In the genomic region with DNA sequence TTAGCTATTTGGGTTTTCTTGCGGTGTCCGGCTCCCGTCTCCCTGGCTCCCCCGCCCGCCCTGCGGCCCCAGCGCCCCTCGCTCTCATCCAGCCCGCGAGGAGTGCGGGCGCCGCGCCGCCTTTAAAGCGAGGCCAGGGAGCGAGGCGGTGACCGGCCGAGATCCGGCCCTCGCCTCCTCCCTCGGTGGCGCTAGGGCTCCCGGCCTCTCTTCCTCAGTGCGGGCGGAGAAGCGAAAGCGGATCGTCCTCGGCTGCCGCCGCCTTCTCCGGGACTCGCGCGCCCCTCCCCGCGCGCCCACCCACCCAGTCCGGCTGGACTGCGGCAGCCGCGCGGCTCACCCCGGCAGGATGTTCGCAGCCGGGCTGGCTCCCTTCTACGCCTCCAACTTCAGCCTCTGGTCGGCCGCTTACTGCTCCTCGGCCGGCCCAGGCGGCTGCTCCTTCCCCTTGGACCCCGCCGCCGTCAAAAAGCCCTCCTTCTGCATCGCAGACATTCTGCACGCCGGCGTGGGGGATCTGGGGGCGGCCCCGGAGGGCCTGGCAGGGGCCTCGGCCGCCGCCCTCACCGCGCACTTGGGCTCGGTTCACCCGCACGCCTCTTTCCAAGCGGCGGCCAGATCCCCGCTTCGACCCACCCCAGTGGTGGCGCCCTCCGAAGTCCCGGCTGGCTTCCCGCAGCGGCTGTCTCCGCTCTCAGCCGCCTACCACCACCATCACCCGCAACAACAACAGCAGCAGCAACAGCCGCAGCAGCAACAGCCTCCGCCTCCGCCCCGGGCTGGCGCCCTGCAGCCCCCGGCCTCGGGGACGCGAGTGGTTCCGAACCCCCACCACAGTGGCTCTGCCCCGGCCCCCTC, we compare ENCODE assay signal across 1 cellular context.
TF ChIP-seq lines count a peak whose summit lies in the region.

No MANE protein-coding gene starts in this region.

TF ChIP-seq in HEK293, 187 proteins besides CTCF, POLR2A, EP300 and RAD21 (continued from another document and continues in another):
- TF ChIP-seq, protein P1, sequence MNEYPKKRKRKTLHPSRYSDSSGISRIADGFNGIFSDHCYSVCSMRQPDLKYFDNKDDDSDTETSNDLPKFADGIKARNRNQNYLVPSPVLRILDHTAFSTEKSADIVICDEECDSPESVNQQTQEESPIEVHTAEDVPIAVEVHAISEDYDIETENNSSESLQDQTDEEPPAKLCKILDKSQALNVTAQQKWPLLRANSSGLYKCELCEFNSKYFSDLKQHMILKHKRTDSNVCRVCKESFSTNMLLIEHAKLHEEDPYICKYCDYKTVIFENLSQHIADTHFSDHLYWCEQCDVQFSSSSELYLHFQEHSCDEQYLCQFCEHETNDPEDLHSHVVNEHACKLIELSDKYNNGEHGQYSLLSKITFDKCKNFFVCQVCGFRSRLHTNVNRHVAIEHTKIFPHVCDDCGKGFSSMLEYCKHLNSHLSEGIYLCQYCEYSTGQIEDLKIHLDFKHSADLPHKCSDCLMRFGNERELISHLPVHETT (tag by site-specific recombination; IDR thresholded peaks at IDR 0.05): no peak
- TF ChIP-seq ZNF140 (tag by site-specific recombination; IDR thresholded peaks at IDR 0.05): no peak
- peak; percentile 93 for TF ChIP-seq SCRT2 (tag by site-specific recombination; IDR thresholded peaks at IDR 0.05)
- no peak for TF ChIP-seq ZNF214 (tag by site-specific recombination; IDR thresholded peaks at IDR 0.05; ENCODE audit: borderline replicate concordance)
- TF ChIP-seq ZFP3 (tag by site-specific recombination; IDR thresholded peaks at IDR 0.05; ENCODE audit: low read depth): 0 out of 2 replicates have a peak, but pooled peaks have one; percentile 6
- TF ChIP-seq ZNF707 (tag by site-specific recombination; IDR thresholded peaks at IDR 0.05): no peak
- no peak for TF ChIP-seq ZNF571 (tag by site-specific recombination; IDR thresholded peaks at IDR 0.05)
- 0 out of 2 replicates have a peak, but pooled peaks have one; percentile 35 for TF ChIP-seq ZNF2 (tag by site-specific recombination; IDR thresholded peaks at IDR 0.05)
- TF ChIP-seq, protein P2, sequence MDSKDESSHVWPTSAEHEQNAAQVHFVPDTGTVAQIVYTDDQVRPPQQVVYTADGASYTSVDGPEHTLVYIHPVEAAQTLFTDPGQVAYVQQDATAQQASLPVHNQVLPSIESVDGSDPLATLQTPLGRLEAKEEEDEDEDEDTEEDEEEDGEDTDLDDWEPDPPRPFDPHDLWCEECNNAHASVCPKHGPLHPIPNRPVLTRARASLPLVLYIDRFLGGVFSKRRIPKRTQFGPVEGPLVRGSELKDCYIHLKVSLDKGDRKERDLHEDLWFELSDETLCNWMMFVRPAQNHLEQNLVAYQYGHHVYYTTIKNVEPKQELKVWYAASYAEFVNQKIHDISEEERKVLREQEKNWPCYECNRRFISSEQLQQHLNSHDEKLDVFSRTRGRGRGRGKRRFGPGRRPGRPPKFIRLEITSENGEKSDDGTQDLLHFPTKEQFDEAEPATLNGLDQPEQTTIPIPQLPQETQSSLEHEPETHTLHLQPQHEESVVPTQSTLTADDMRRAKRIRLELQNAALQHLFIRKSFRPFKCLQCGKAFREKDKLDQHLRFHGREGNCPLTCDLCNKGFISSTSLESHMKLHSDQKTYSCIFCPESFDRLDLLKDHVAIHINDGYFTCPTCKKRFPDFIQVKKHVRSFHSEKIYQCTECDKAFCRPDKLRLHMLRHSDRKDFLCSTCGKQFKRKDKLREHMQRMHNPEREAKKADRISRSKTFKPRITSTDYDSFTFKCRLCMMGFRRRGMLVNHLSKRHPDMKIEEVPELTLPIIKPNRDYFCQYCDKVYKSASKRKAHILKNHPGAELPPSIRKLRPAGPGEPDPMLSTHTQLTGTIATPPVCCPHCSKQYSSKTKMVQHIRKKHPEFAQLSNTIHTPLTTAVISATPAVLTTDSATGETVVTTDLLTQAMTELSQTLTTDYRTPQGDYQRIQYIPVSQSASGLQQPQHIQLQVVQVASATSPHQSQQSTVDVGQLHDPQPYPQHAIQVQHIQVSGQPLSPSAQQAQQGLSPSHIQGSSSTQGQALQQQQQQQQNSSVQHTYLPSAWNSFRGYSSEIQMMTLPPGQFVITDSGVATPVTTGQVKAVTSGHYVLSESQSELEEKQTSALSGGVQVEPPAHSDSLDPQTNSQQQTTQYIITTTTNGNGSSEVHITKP (tag by site-specific recombination; IDR thresholded peaks at IDR 0.05): peak; percentile 18
- TF ChIP-seq, protein P3, sequence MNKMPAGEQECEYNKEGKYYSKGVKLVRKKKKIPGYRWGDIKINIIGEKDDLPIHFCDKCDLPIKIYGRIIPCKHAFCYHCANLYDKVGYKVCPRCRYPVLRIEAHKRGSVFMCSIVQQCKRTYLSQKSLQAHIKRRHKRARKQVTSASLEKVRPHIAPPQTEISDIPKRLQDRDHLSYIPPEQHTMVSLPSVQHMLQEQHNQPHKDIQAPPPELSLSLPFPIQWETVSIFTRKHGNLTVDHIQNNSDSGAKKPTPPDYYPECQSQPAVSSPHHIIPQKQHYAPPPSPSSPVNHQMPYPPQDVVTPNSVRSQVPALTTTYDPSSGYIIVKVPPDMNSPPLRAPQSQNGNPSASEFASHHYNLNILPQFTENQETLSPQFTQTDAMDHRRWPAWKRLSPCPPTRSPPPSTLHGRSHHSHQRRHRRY (tag by site-specific recombination; IDR thresholded peaks at IDR 0.05): no peak
- no peak for TF ChIP-seq ZNF416 (tag by site-specific recombination; IDR thresholded peaks at IDR 0.05)
- TF ChIP-seq, protein P4, sequence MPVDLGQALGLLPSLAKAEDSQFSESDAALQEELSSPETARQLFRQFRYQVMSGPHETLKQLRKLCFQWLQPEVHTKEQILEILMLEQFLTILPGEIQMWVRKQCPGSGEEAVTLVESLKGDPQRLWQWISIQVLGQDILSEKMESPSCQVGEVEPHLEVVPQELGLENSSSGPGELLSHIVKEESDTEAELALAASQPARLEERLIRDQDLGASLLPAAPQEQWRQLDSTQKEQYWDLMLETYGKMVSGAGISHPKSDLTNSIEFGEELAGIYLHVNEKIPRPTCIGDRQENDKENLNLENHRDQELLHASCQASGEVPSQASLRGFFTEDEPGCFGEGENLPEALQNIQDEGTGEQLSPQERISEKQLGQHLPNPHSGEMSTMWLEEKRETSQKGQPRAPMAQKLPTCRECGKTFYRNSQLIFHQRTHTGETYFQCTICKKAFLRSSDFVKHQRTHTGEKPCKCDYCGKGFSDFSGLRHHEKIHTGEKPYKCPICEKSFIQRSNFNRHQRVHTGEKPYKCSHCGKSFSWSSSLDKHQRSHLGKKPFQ (tag by site-specific recombination; IDR thresholded peaks at IDR 0.05): no peak
- TF ChIP-seq ZNF747 (tag by site-specific recombination; IDR thresholded peaks at IDR 0.05): no peak
- TF ChIP-seq, protein P5, sequence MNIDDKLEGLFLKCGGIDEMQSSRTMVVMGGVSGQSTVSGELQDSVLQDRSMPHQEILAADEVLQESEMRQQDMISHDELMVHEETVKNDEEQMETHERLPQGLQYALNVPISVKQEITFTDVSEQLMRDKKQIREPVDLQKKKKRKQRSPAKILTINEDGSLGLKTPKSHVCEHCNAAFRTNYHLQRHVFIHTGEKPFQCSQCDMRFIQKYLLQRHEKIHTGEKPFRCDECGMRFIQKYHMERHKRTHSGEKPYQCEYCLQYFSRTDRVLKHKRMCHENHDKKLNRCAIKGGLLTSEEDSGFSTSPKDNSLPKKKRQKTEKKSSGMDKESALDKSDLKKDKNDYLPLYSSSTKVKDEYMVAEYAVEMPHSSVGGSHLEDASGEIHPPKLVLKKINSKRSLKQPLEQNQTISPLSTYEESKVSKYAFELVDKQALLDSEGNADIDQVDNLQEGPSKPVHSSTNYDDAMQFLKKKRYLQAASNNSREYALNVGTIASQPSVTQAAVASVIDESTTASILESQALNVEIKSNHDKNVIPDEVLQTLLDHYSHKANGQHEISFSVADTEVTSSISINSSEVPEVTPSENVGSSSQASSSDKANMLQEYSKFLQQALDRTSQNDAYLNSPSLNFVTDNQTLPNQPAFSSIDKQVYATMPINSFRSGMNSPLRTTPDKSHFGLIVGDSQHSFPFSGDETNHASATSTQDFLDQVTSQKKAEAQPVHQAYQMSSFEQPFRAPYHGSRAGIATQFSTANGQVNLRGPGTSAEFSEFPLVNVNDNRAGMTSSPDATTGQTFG (tag by site-specific recombination; IDR thresholded peaks at IDR 0.05; ENCODE audit: borderline replicate concordance): no peak
- peak; percentile 51; the same call in 1 of the 2 replicates for TF ChIP-seq ZNF600 (tag by site-specific recombination; IDR thresholded peaks at IDR 0.05)
- no peak for TF ChIP-seq ZNF221 (tag by site-specific recombination; IDR thresholded peaks at IDR 0.05; ENCODE audit: borderline replicate concordance)
- no peak for TF ChIP-seq ZEB2 (tag by site-specific recombination; IDR thresholded peaks at IDR 0.05)
- no peak for TF ChIP-seq ZNF433 (tag by site-specific recombination; IDR thresholded peaks at IDR 0.05; ENCODE audit: low read depth)
- peak; percentile 77 for TF ChIP-seq ZFHX2 (tag by site-specific recombination; conservative IDR thresholded peaks at IDR 0.05)
- peak; percentile 71; the same call in 1 of the 2 replicates for TF ChIP-seq ZFP37 (tag by site-specific recombination; IDR thresholded peaks at IDR 0.05)
- peak; percentile 96 for TF ChIP-seq ZNF341 (tag by site-specific recombination; IDR thresholded peaks at IDR 0.05; ENCODE audit: low read depth)
- no peak for TF ChIP-seq SALL2 (tag by site-specific recombination; IDR thresholded peaks at IDR 0.05; ENCODE audit: borderline replicate concordance)
- 0 out of 2 replicates have a peak, but pooled peaks have one; percentile 9 for TF ChIP-seq ZNF660 (tag by site-specific recombination; IDR thresholded peaks at IDR 0.05)
- TF ChIP-seq ZNF837 (tag by site-specific recombination; IDR thresholded peaks at IDR 0.05): no peak
- TF ChIP-seq ZNF596 (tag by site-specific recombination; IDR thresholded peaks at IDR 0.05): peak; percentile 81
- TF ChIP-seq ZNF777 (tag by site-specific recombination; IDR thresholded peaks at IDR 0.05; ENCODE audit: borderline replicate concordance): 0 out of 2 replicates have a peak, but pooled peaks have one; percentile 8
- no peak for TF ChIP-seq ZNF114 (tag by site-specific recombination; IDR thresholded peaks at IDR 0.05)
- no peak for TF ChIP-seq ZNF776 (tag by site-specific recombination; IDR thresholded peaks at IDR 0.05; ENCODE audit: borderline replicate concordance)
- no peak for TF ChIP-seq ZNF202 (tag by site-specific recombination; IDR thresholded peaks at IDR 0.05; ENCODE audit: borderline replicate concordance)
- TF ChIP-seq SCRT1 (tag by site-specific recombination; IDR thresholded peaks at IDR 0.05; ENCODE audit: borderline replicate concordance): peak; percentile 62; the same call in 1 of the 2 replicates
- peak; percentile 22; the same call in 1 of the 2 replicates for TF ChIP-seq KLF9 (tag by site-specific recombination; IDR thresholded peaks at IDR 0.05; ENCODE audit: low read depth)
- TF ChIP-seq ZBTB20 (tag by site-specific recombination; IDR thresholded peaks at IDR 0.05): peak; percentile 53; the same call in 1 of the 2 replicates
- TF ChIP-seq, protein P6, sequence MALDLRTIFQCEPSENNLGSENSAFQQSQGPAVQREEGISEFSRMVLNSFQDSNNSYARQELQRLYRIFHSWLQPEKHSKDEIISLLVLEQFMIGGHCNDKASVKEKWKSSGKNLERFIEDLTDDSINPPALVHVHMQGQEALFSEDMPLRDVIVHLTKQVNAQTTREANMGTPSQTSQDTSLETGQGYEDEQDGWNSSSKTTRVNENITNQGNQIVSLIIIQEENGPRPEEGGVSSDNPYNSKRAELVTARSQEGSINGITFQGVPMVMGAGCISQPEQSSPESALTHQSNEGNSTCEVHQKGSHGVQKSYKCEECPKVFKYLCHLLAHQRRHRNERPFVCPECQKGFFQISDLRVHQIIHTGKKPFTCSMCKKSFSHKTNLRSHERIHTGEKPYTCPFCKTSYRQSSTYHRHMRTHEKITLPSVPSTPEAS (tag by site-specific recombination; IDR thresholded peaks at IDR 0.05): 0 out of 2 replicates have a peak, but pooled peaks have one; percentile 13
- no peak for TF ChIP-seq ZNF560 (tag by site-specific recombination; IDR thresholded peaks at IDR 0.05; ENCODE audit: borderline replicate concordance)
- TF ChIP-seq, protein P7, sequence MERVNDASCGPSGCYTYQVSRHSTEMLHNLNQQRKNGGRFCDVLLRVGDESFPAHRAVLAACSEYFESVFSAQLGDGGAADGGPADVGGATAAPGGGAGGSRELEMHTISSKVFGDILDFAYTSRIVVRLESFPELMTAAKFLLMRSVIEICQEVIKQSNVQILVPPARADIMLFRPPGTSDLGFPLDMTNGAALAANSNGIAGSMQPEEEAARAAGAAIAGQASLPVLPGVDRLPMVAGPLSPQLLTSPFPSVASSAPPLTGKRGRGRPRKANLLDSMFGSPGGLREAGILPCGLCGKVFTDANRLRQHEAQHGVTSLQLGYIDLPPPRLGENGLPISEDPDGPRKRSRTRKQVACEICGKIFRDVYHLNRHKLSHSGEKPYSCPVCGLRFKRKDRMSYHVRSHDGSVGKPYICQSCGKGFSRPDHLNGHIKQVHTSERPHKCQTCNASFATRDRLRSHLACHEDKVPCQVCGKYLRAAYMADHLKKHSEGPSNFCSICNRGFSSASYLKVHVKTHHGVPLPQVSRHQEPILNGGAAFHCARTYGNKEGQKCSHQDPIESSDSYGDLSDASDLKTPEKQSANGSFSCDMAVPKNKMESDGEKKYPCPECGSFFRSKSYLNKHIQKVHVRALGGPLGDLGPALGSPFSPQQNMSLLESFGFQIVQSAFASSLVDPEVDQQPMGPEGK (tag by site-specific recombination; IDR thresholded peaks at IDR 0.05): peak; percentile 66; the same call in 1 of the 2 replicates
- no peak for TF ChIP-seq ZNF132 (tag by site-specific recombination; IDR thresholded peaks at IDR 0.05; ENCODE audit: borderline replicate concordance)
- 0 out of 2 replicates have a peak, but pooled peaks have one; percentile 12 for TF ChIP-seq ZNF76 (tag by site-specific recombination; IDR thresholded peaks at IDR 0.05; ENCODE audit: borderline replicate concordance, low read depth)
- TF ChIP-seq WT1 (tag by site-specific recombination; IDR thresholded peaks at IDR 0.05): no peak
- no peak for TF ChIP-seq ZNF292 (tag by site-specific recombination; IDR thresholded peaks at IDR 0.05; ENCODE audit: borderline replicate concordance, low read depth)
- TF ChIP-seq, protein P8, sequence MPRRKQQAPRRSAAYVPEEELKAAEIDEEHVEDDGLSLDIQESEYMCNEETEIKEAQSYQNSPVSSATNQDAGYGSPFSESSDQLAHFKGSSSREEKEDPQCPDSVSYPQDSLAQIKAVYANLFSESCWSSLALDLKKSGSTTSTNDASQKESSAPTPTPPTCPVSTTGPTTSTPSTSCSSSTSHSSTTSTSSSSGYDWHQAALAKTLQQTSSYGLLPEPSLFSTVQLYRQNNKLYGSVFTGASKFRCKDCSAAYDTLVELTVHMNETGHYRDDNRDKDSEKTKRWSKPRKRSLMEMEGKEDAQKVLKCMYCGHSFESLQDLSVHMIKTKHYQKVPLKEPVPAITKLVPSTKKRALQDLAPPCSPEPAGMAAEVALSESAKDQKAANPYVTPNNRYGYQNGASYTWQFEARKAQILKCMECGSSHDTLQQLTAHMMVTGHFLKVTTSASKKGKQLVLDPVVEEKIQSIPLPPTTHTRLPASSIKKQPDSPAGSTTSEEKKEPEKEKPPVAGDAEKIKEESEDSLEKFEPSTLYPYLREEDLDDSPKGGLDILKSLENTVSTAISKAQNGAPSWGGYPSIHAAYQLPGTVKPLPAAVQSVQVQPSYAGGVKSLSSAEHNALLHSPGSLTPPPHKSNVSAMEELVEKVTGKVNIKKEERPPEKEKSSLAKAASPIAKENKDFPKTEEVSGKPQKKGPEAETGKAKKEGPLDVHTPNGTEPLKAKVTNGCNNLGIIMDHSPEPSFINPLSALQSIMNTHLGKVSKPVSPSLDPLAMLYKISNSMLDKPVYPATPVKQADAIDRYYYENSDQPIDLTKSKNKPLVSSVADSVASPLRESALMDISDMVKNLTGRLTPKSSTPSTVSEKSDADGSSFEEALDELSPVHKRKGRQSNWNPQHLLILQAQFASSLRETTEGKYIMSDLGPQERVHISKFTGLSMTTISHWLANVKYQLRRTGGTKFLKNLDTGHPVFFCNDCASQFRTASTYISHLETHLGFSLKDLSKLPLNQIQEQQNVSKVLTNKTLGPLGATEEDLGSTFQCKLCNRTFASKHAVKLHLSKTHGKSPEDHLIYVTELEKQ (tag by site-specific recombination; IDR thresholded peaks at IDR 0.05; ENCODE audit: borderline replicate concordance): no peak
